ENCODE assay signal across 18 cellular contexts in the genomic region with DNA sequence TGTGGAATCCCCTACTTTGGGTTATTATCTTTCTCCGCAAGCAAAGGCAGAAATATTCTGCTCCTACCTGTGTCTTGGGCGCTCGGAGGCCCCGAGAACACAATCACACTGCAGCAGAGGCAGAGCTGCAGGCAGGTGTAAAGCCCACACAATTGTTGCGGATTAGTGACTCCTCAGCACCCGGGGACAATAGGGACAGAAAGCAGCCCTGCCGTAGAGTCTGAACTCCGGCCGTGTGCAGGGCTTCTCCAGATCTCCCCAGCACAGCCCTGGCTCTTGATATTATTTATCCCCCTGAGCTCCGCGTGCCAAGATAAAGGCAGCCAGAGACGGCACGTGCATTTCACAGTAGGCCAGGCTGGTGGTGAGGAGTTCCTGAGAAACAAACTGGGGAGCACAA.
A peak's percentile ranks its signal among the peaks of the same experiment; 100 is the strongest.
DNase-seq lines count a peak whose midpoint lies in the region; ATAC-seq and TF ChIP-seq lines count a peak whose summit lies in the region.
"Had no signal": no experiment of that assay in that cellular context is flagged by ENCODE, and none has a peak within 500 bp of the region (broad histone marks: within the 10 kb centered on the region; RNA-seq: fewer than 3 reads in every experiment).

No MANE protein-coding gene starts in this region.

- no peaks in the 10 kb centered on the region for H3K9me2 ChIP-seq in GM23338 (ENCODE audit: insufficient read depth)

- no peak overlapping the region for H4K12ac ChIP-seq in trophoblast cell (ENCODE audit: low read depth, low read length)

- H2BK5ac ChIP-seq in trophoblast cell (ENCODE audit: low read depth, low read length, poor library complexity), result no peak overlapping the region

- H3K79me2 ChIP-seq in GM23338 (replicated peaks; ENCODE audit: insufficient read depth) (no peaks in the 10 kb centered on the region), neural progenitor cell (ENCODE audit: low read depth) (no peaks in the 10 kb centered on the region), trophoblast cell (ENCODE audit: control insufficient read depth, insufficient read depth, low read length, poor library complexity) (no peaks in the 10 kb centered on the region)

- H3K27me3 Mint-ChIP-seq in GM23338 (ENCODE audit: insufficient read depth, low read depth, poor library complexity) (peaks cover 2% of the 10 kb centered on the region), endodermal cell (ENCODE audit: insufficient read depth) (peaks cover 1% of the 10 kb centered on the region), neural progenitor cell (ENCODE audit: insufficient read depth, low read depth) (peaks cover 2% of the 10 kb centered on the region)

- H3K27ac Mint-ChIP-seq in GM23338 (no peak overlapping the region), endodermal cell (peak overlapping the region; percentile 72), neural progenitor cell (peak overlapping the region; percentile 93)
- H3K27ac Mint-ChIP-seq: CD4-positive, alpha-beta memory T cell; HFFc6 had no signal

- no peak overlapping the region for H3K9ac ChIP-seq in endodermal cell (ENCODE audit: extremely low read depth, low read length, poor library complexity, severe bottlenecking)
- no peak overlapping the region for H3K9ac ChIP-seq in neural progenitor cell
- no peak overlapping the region for H3K9ac ChIP-seq in trophoblast cell (ENCODE audit: low read length)

- no peak overlapping the region for H3K14ac ChIP-seq in trophoblast cell (ENCODE audit: low read length)

- no peak overlapping the region for H3K4ac ChIP-seq in trophoblast cell (ENCODE audit: low read depth, low read length)

- H2AFZ ChIP-seq in GM23338 (peak overlapping the region; percentile 59; the same call in 1 of the 2 replicates), neural progenitor cell (replicated peaks) (no peak overlapping the region), trophoblast cell (ENCODE audit: insufficient read depth, low read length, poor library complexity) (no peak overlapping the region)

- H3K36me3 Mint-ChIP-seq in GM23338 (ENCODE audit: low read depth) (no peaks in the 10 kb centered on the region), endodermal cell (ENCODE audit: low read depth) (no peaks in the 10 kb centered on the region), neural progenitor cell (no peaks in the 10 kb centered on the region)
- H3K36me3 Mint-ChIP-seq: CD4-positive, alpha-beta memory T cell had no signal

- no peaks in the 10 kb centered on the region for H3K9me3 Mint-ChIP-seq in GM23338
- no peaks in the 10 kb centered on the region for H3K9me3 Mint-ChIP-seq in endodermal cell
- H3K9me3 Mint-ChIP-seq in neural progenitor cell, result no peaks in the 10 kb centered on the region
- H3K9me3 Mint-ChIP-seq: HFFc6 had no signal

- POLR2A ChIA-PET in GM10248 (lab: Yijun Ruan, JAX), result no interaction called here

- ATAC-seq in GM23338 (peak; percentile 64), omental fat pad (ENCODE audit: low FRiP score) (no peak), HG02678 (IDR thresholded peaks at IDR 0.05; ENCODE audit: unreplicated experiment) (no peak)

- H3K9me3 ChIP-seq in endodermal cell (ENCODE audit: control insufficient read depth, low read length), result no peaks in the 10 kb centered on the region
- no peaks in the 10 kb centered on the region for H3K9me3 ChIP-seq in neural progenitor cell (ENCODE audit: low read depth)
- H3K9me3 ChIP-seq in trophoblast cell (ENCODE audit: insufficient read depth, low read depth, low read length), result no peaks in the 10 kb centered on the region
- H3K9me3 ChIP-seq: HAP-1 had no signal

- DNase-seq in GM23338 (ENCODE audit: low spot score) (no peak), NCI-H69 (lab: John Stamatoyannopoulos, UW) (peak; percentile 10), endodermal cell (no peak), neural progenitor cell (ENCODE audit: low spot score) (peak; percentile 83), omental fat pad (ENCODE audit: low spot score) (no peak), GM10248 (ENCODE audit: extremely low spot score) (no peak), trophoblast cell (no peak)
- DNase-seq: C1 segment of cervical spinal cord; Calu3; CD4-positive, alpha-beta memory T cell; COR-L47; DMS53; DMS79 treated with DMSO at 0.1 percent for 48 hours; GF-D8; GOT3; HFFc6 had no signal

- no peak overlapping the region for H3K4me3 Mint-ChIP-seq in GM23338
- H3K4me3 Mint-ChIP-seq in endodermal cell, result no peak overlapping the region
- no peak overlapping the region for H3K4me3 Mint-ChIP-seq in neural progenitor cell
- H3K4me3 Mint-ChIP-seq: CD4-positive, alpha-beta memory T cell; HFFc6 had no signal

- H3K4me3 ChIP-seq in GM23338, result no peak overlapping the region
- no peak overlapping the region for H3K4me3 ChIP-seq in endodermal cell (ENCODE audit: low read length)
- H3K4me3 ChIP-seq in neural progenitor cell, result no peak overlapping the region
- H3K4me3 ChIP-seq in trophoblast cell (ENCODE audit: low read depth, low read length), result no peak overlapping the region
- H3K4me3 ChIP-seq: HAP-1 had no signal

- H2BK12ac ChIP-seq in trophoblast cell (ENCODE audit: low read length), result no peak overlapping the region

- H4K91ac ChIP-seq in trophoblast cell (ENCODE audit: low read depth, low read length), result no peak overlapping the region

- H3K4me1 Mint-ChIP-seq in GM23338, result peaks cover 9% of the 10 kb centered on the region
- peaks cover 35% of the 10 kb centered on the region for H3K4me1 Mint-ChIP-seq in endodermal cell
- H3K4me1 Mint-ChIP-seq in neural progenitor cell, result peaks cover 31% of the 10 kb centered on the region
- H3K4me1 Mint-ChIP-seq: CD4-positive, alpha-beta memory T cell had no signal

- TF ChIP-seq CTCF in GM23338 (conservative IDR thresholded peaks at IDR 0.05; ENCODE audit: low read depth in 2 of 2) (no peak), endodermal cell (conservative IDR thresholded peaks at IDR 0.05) (no peak), neural progenitor cell (IDR thresholded peaks at IDR 0.05) (no peak), omental fat pad (IDR thresholded peaks at IDR 0.05) (no peak), GM10248 (IDR thresholded peaks at IDR 0.05; ENCODE audit: control extremely low read depth, extremely low read depth, low read depth, missing control alignments) (no peak)

- H4K20me1 ChIP-seq in GM23338 (replicated peaks; ENCODE audit: insufficient read depth) (no peaks in the 10 kb centered on the region), neural progenitor cell (ENCODE audit: low read depth) (no peaks in the 10 kb centered on the region)

- WGBS in endodermal cell (ENCODE audit: insufficient coverage in 1 of 2, insufficient read length in 1 of 2), 2 experiments, result 75% methylated on average over 4 to 13 of the region's 13 CpGs
- WGBS in trophoblast cell (ENCODE audit: extremely low coverage, insufficient coverage, insufficient read length), result no CpG with 5 or more reads among the region's 13 CpGs

- H3K4me1 ChIP-seq in GM23338 (ENCODE audit: insufficient read depth), result no peaks in the 10 kb centered on the region; the same call in 1 of the 2 replicates
- H3K4me1 ChIP-seq in endodermal cell (ENCODE audit: control insufficient read depth, insufficient read depth, low read length), result peaks cover 15% of the 10 kb centered on the region
- H3K4me1 ChIP-seq in neural progenitor cell, result peaks cover 29% of the 10 kb centered on the region
- peaks cover 3 to 7% of the 10 kb centered on the region in 2 experiments for H3K4me1 ChIP-seq in trophoblast cell (ENCODE audit: control insufficient read depth in 1 of 2, insufficient read depth in 2 of 2, low read length in 2 of 2)
- H3K4me1 ChIP-seq: HAP-1 had no signal

- H3K36me3 ChIP-seq in GM23338 (ENCODE audit: insufficient read depth) (no peaks in the 10 kb centered on the region), endodermal cell (ENCODE audit: control insufficient read depth, insufficient read depth, low read length) (no peaks in the 10 kb centered on the region), neural progenitor cell (no peaks in the 10 kb centered on the region), trophoblast cell (ENCODE audit: control insufficient read depth in 1 of 2, insufficient read depth in 2 of 2, low read length in 2 of 2) (no peaks in the 10 kb centered on the region)
- H3K36me3 ChIP-seq: HAP-1 had no signal

- H3K18ac ChIP-seq in trophoblast cell (ENCODE audit: low read length), result no peak overlapping the region

- H3K4me2 ChIP-seq in GM23338 (no peak overlapping the region), neural progenitor cell (peak overlapping the region; percentile 43), trophoblast cell (ENCODE audit: low read length) (no peak overlapping the region)

- no peaks in the 10 kb centered on the region for H3K79me1 ChIP-seq in trophoblast cell (ENCODE audit: low read length)

- CTCF ChIA-PET in GM10248 (lab: Yijun Ruan, JAX), result interaction anchor here (1.4 kb wide), 1 partner anchor 16 kb away, joined by 3 read pairs; no protein-coding TSS in a partner anchor

- no peak overlapping the region for H4K8ac ChIP-seq in trophoblast cell (ENCODE audit: low read depth, low read length)

- no peaks in the 10 kb centered on the region for H3K27me3 ChIP-seq in GM23338 (ENCODE audit: insufficient read depth)
- H3K27me3 ChIP-seq in endodermal cell (ENCODE audit: control insufficient read depth, insufficient read depth, low read length, poor library complexity, severe bottlenecking), result peaks cover 4% of the 10 kb centered on the region
- H3K27me3 ChIP-seq in neural progenitor cell, result no peaks in the 10 kb centered on the region
- no peaks in the 10 kb centered on the region for H3K27me3 ChIP-seq in trophoblast cell (ENCODE audit: insufficient read depth, low read length)

- H3K27ac ChIP-seq in GM23338 (ENCODE audit: low read depth) (no peak overlapping the region), endodermal cell (ENCODE audit: low read depth, low read length) (no peak overlapping the region), neural progenitor cell (no peak overlapping the region), trophoblast cell (ENCODE audit: low read depth, low read length) (no peak overlapping the region)

- no peak overlapping the region for H3K23ac ChIP-seq in trophoblast cell (ENCODE audit: low read length)

- no peak overlapping the region for H2BK120ac ChIP-seq in trophoblast cell (ENCODE audit: insufficient read depth, low read length, poor library complexity)

- H2AK5ac ChIP-seq in trophoblast cell (ENCODE audit: low read length), result no peak overlapping the region

- no peaks in the 10 kb centered on the region for H3F3A ChIP-seq in GM23338 (replicated peaks; ENCODE audit: low read depth)
- no peaks in the 10 kb centered on the region for H3F3A ChIP-seq in neural progenitor cell (ENCODE audit: low read depth)

TF ChIP-seq in GM23338, 12 proteins besides CTCF, POLR2A, EP300 and RAD21 (continues in another document):
- TF ChIP-seq STAT1 (IDR thresholded peaks at IDR 0.05; ENCODE audit: unreplicated experiment) (no peak), EZH2 (IDR thresholded peaks at IDR 0.05; ENCODE audit: low read depth, unreplicated experiment) (no peak), EZH2phosphoT487 (IDR thresholded peaks at IDR 0.05; ENCODE audit: unreplicated experiment) (no peak), POLR2AphosphoS5 (IDR thresholded peaks at IDR 0.05; ENCODE audit: low read depth) (no peak), ZNF331 (CRISPR knock-in tag; IDR thresholded peaks at IDR 0.05; ENCODE audit: low read depth) (no peak), JUNB (IDR thresholded peaks at IDR 0.05; ENCODE audit: unreplicated experiment) (no peak)

Comparison
In these comparisons a context has a peak if more than half of its experiments do, and no peak if none do; other contexts are left out.
1. DNase-seq: peak in NCI-H69 (single experiment) and neural progenitor cell (single experiment); none in GM23338 (single experiment), endodermal cell (single experiment), omental fat pad (single experiment), GM10248 (single experiment) and trophoblast cell (0 of 2).